In genomic region chr15:50908209-50909043, GRCh38 we compare ENCODE assay signal across 8 cellular contexts. TPM values are rescaled to one million over a fixed set of nuclear protein-coding genes. Genes with fewer than 3 reads are reported as not detected.
DNase-seq lines count a peak whose midpoint lies in the region; ATAC-seq, FAIRE-seq and TF ChIP-seq lines count a peak whose summit lies in the region.

Gene AP4E1 (plus strand): TSS chr15:50908683. CDS start chr15:50908779, 96 bp downstream.

- DNase-seq in GM19239 (ENCODE audit: insufficient read length, low spot score) (peak; percentile 61), NCI-H510A treated with DMSO at 0.1 percent for 48 hours (lab: John Stamatoyannopoulos, UW) (peak; percentile 77), chondrocyte (ENCODE audit: low spot score) (peak; percentile 94), kidney glomerular epithelial cell (lab: John Stamatoyannopoulos, UW) (peak; percentile 87)
- peak; percentile 85 to 92 for DNase-seq in activated CD4-positive, alpha-beta T cell treated with anti-CD3 and anti-CD28 coated beads for 24 hours (ENCODE audit: low read depth in 2 of 2)
- DNase-seq in stimulated activated CD4-positive, alpha-beta T cell treated with anti-CD3 and anti-CD28 coated beads, Interleukin-15, amount 100 ng/mL, for 48 hours (ENCODE audit: low read depth in 2 of 2) = peak; percentile 87 to 89

- H3K27ac ChIP-seq in BLaER1 treated with 17β-estradiol and CSF1 and Interleukin-3, amounts not matched to agents 10 nM and 100 nM = peak within 1 kb of the TSS; percentile 90 to 98 (median 94)

- H3K4me3 Mint-ChIP-seq in chondrocyte (ENCODE audit: unreplicated experiment) = peak within 1 kb of the TSS; percentile 88

- H3K4me3 ChIP-seq in BLaER1 treated with 17β-estradiol and CSF1 and Interleukin-3, amounts not matched to agents 10 nM and 100 nM = peak within 1 kb of the TSS; percentile 85 to 99 (median 94)

- peaks cover 0 to 9% (median 0%) of the 10 kb centered on the region in 11 experiments; a peak in 4 of 22 replicates for H4K20me1 ChIP-seq in BLaER1 treated with 17β-estradiol and CSF1 and Interleukin-3, amounts not matched to agents 10 nM and 100 nM

- no peaks in the 10 kb centered on the region for H3K9me3 ChIP-seq in BLaER1 treated with 17β-estradiol and CSF1 and Interleukin-3, amounts not matched to agents 10 nM and 100 nM (replicated peaks in 1 of 11)

- H3K4me1 ChIP-seq in BLaER1 treated with 17β-estradiol and CSF1 and Interleukin-3, amounts not matched to agents 10 nM and 100 nM = peaks cover 43 to 74% (median 52%) of the 10 kb centered on the region in 10 experiments

- peak; percentile 61 for FAIRE-seq in GM19239 (lab: Jason Lieb, UNC)

- peaks cover 35% of the 10 kb centered on the region for H3K4me1 Mint-ChIP-seq in chondrocyte (ENCODE audit: low read depth)

- peaks cover 7 to 29% (median 13%) of the 10 kb centered on the region in 11 experiments; a peak in 21 of 22 replicates for H3K36me3 ChIP-seq in BLaER1 treated with 17β-estradiol and CSF1 and Interleukin-3, amounts not matched to agents 10 nM and 100 nM

- TF ChIP-seq CTCF in chondrocyte (IDR thresholded peaks at IDR 0.05) = peak; percentile 98

- ATAC-seq in HG03442 (IDR thresholded peaks at IDR 0.05; ENCODE audit: unreplicated experiment) = peak; percentile 43

- H3K4me2 ChIP-seq in BLaER1 treated with 17β-estradiol and CSF1 and Interleukin-3, amounts not matched to agents 10 nM and 100 nM = peak within 1 kb of the TSS; percentile 80 to 98 (median 90)

- H3K36me3 Mint-ChIP-seq in chondrocyte (ENCODE audit: low read depth) = peaks cover 2% of the 10 kb centered on the region

- H3K9me3 Mint-ChIP-seq in chondrocyte (ENCODE audit: low read depth) = no peaks in the 10 kb centered on the region

- no peaks in the 10 kb centered on the region for H3K27me3 Mint-ChIP-seq in chondrocyte (ENCODE audit: low read depth)

- peak within 1 kb of the TSS; percentile 98 for H3K27ac Mint-ChIP-seq in chondrocyte (ENCODE audit: unreplicated experiment)

- no peaks in the 10 kb centered on the region for H3K27me3 ChIP-seq in BLaER1 treated with 17β-estradiol and CSF1 and Interleukin-3, amounts not matched to agents 10 nM and 100 nM

- H3K9ac ChIP-seq in BLaER1 treated with 17β-estradiol and CSF1 and Interleukin-3, amounts not matched to agents 10 nM and 100 nM = peak within 1 kb of the TSS; percentile 89 to 99 (median 94)

RNA-seq across cellular contexts. Expression of gene AP4E1, which starts in this region (rescaled TPM):
- 12.0 to 13.2 TPM (median 13.1 TPM) in 3 replicates for total RNA-seq in chondrocyte

Comparison
In these comparisons a context has a peak if more than half of its experiments do, and no peak if none do; other contexts are left out.
1. Peak in every context shown above with its lines: DNase-seq, ATAC-seq, H3K4me3 ChIP-seq and H3K27ac ChIP-seq.